In genomic region chr9:34380511-34381315, GRCh38 we compare ENCODE assay signal across 8 cellular contexts. TPM values are rescaled to one million over a fixed set of nuclear protein-coding genes. Genes with fewer than 3 reads are reported as not detected.
DNase-seq lines count a peak whose midpoint lies in the region; ATAC-seq, FAIRE-seq and TF ChIP-seq lines count a peak whose summit lies in the region.

No MANE protein-coding gene starts in this region.

- H3K9me3 Mint-ChIP-seq in IgD-negative memory B cell (no peaks in the 10 kb centered on the region), neural progenitor cell (peaks cover 2% of the 10 kb centered on the region)

- no peak for TF ChIP-seq POLR2A in GM18505 (IDR thresholded peaks at IDR 0.05; ENCODE audit: borderline replicate concordance, extremely low read depth, insufficient read depth, insufficient read length)

- no peaks in the 10 kb centered on the region for H3K9me3 ChIP-seq in SJCRH30 (replicated peaks)
- H3K9me3 ChIP-seq in neural progenitor cell (ENCODE audit: low read depth) = no peaks in the 10 kb centered on the region
- no peaks in the 10 kb centered on the region for H3K9me3 ChIP-seq in stomach smooth muscle (ENCODE audit: control insufficient read depth in 2 of 2, low read length in 2 of 2)

- H3K27ac Mint-ChIP-seq in IgD-negative memory B cell (peak overlapping the region in 2 of 3 donors; percentile 36 to 86), neural progenitor cell (no peak overlapping the region)

- H3K36me3 ChIP-seq in SJCRH30 = no peaks in the 10 kb centered on the region
- H3K36me3 ChIP-seq in neural progenitor cell = no peaks in the 10 kb centered on the region
- H3K36me3 ChIP-seq in stomach smooth muscle (ENCODE audit: control insufficient read depth in 2 of 2, insufficient read depth in 2 of 2, low read length in 2 of 2) = no peaks in the 10 kb centered on the region

- H2AFZ ChIP-seq in neural progenitor cell (replicated peaks) = peak overlapping the region; percentile 26

- TF ChIP-seq CTCF in neural progenitor cell (IDR thresholded peaks at IDR 0.05) = no peak

- ATAC-seq in GM18505 (IDR thresholded peaks at IDR 0.05; ENCODE audit: unreplicated experiment) = peak; percentile 32
- no peak for ATAC-seq in GM18873 (IDR thresholded peaks at IDR 0.05; ENCODE audit: low FRiP score, unreplicated experiment)

- no peaks in the 10 kb centered on the region for H3K27me3 ChIP-seq in SJCRH30
- H3K27me3 ChIP-seq in neural progenitor cell = peaks cover 93% of the 10 kb centered on the region
- no peaks in the 10 kb centered on the region for H3K27me3 ChIP-seq in stomach smooth muscle (ENCODE audit: control insufficient read depth in 1 of 2, insufficient read depth in 2 of 2, low read length in 2 of 2)

- H3K27ac ChIP-seq in SJCRH30 (no peak overlapping the region), neural progenitor cell (no peak overlapping the region), stomach smooth muscle (ENCODE audit: low read length) (peak overlapping the region; percentile 73)

- peak; percentile 79 to 84 for DNase-seq in SJCRH30
- peak; percentile 76 for DNase-seq in activated naive CD4-positive, alpha-beta T cell treated with Interleukin-2 at 50 U/mL for 16 hours
- DNase-seq in frontal cortex (ENCODE audit: low spot score in 2 of 2) = peak; percentile 84 to 90
- DNase-seq in neural progenitor cell (ENCODE audit: low spot score) = peak; percentile 90

- H3K4me3 Mint-ChIP-seq in IgD-negative memory B cell (peak overlapping the region; percentile 77 to 97 (median 90)), neural progenitor cell (peak overlapping the region; percentile 86)

- H3K4me3 ChIP-seq in SJCRH30 = peak overlapping the region; percentile 59
- peak overlapping the region; percentile 52 for H3K4me3 ChIP-seq in neural progenitor cell
- H3K4me3 ChIP-seq in stomach smooth muscle (ENCODE audit: low read length in 2 of 2) = peak overlapping the region; percentile 85 to 90

- no peaks in the 10 kb centered on the region for H3K79me2 ChIP-seq in neural progenitor cell (ENCODE audit: low read depth)

- no peaks in the 10 kb centered on the region for H3K27me3 Mint-ChIP-seq in IgD-negative memory B cell
- H3K27me3 Mint-ChIP-seq in neural progenitor cell (ENCODE audit: insufficient read depth, low read depth) = peaks cover 49% of the 10 kb centered on the region

- H3K4me1 Mint-ChIP-seq in IgD-negative memory B cell (peaks cover 20 to 29% (median 23%) of the 10 kb centered on the region in 3 donors), neural progenitor cell (peaks cover 30% of the 10 kb centered on the region)

- H3K36me3 Mint-ChIP-seq in IgD-negative memory B cell = peaks cover 2% of the 10 kb centered on the region
- H3K36me3 Mint-ChIP-seq in neural progenitor cell = no peaks in the 10 kb centered on the region

- H3F3A ChIP-seq in neural progenitor cell (ENCODE audit: low read depth) = peaks cover 13% of the 10 kb centered on the region

- FAIRE-seq in frontal cortex (lab: Jason Lieb, UNC) = no peak

- H3K9ac ChIP-seq in neural progenitor cell (no peak overlapping the region), stomach smooth muscle (ENCODE audit: low read length in 2 of 2) (peak overlapping the region; percentile 81 to 94)

- peak overlapping the region; percentile 86 for H3K4me2 ChIP-seq in neural progenitor cell

- H3K4me1 ChIP-seq in SJCRH30 (peaks cover 6% of the 10 kb centered on the region), neural progenitor cell (peaks cover 7% of the 10 kb centered on the region), stomach smooth muscle (ENCODE audit: control insufficient read depth, insufficient read depth, low read length) (peaks cover 39% of the 10 kb centered on the region)

- peaks cover 7% of the 10 kb centered on the region for H4K20me1 ChIP-seq in neural progenitor cell (ENCODE audit: low read depth)

RNA-seq across cellular contexts. Expression of gene MYORG, which starts 4.0 kb away (rescaled TPM):
- 0.19 TPM for polyA plus RNA-seq in IgD-negative memory B cell
- total RNA-seq in SJCRH30 (2014; rRNA removed; shearing (Covaris generic)) = 1.7 and 1.8 TPM in 2 replicates
- 2.4 TPM for total RNA-seq in frontal cortex
- 0.03 and 0.04 TPM in 2 replicates for total RNA-seq in neural progenitor cell (ENCODE audit: low replicate concordance)

RNA-seq across cellular contexts. Expression of gene NUDT2, which starts 51.3 kb away (rescaled TPM):
- polyA plus RNA-seq in IgD-negative memory B cell = 19.0 TPM
- 9.4 TPM in 2 replicates for total RNA-seq in SJCRH30 (2014; rRNA removed; shearing (Covaris generic))
- total RNA-seq in frontal cortex (15.5 TPM), neural progenitor cell (ENCODE audit: low replicate concordance) (23.4 and 33.1 TPM in 2 replicates)

RNA-seq across cellular contexts. Expression of gene KIF24, which starts 51.6 kb away (rescaled TPM):
- not detected for polyA plus RNA-seq in IgD-negative memory B cell
- 5.9 and 6.8 TPM in 2 replicates for total RNA-seq in SJCRH30 (2014; rRNA removed; shearing (Covaris generic))
- total RNA-seq in frontal cortex (1.2 TPM), neural progenitor cell (ENCODE audit: low replicate concordance) (9.4 and 10.7 TPM in 2 replicates)
